In the genomic region with DNA sequence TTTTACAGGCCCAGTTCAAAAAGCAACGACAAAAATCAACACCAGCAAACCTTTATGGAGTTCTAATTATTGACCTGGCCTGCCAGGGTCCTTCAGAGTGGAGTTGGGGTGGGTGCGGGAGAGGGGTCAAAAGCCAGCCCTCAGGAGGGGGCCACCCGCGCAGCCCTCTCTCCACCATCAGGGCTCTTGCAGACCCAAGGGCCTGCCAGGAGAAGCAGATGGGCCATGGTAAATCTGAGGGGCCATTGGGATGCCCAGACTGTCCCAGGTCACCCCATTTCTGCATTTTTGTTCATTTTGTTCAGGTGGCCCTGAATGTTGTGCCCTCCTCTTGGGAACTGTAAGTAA, we compare ENCODE assay signal across 8 cellular contexts.
DNase-seq lines count a peak whose midpoint lies in the region; ATAC-seq and TF ChIP-seq lines count a peak whose summit lies in the region.

No MANE protein-coding gene starts in this region.

- CTCF ChIA-PET in PC-9 (lab: Charles Lee), result interaction anchor here (0.6 to 1.4 kb wide), 3 partner anchors 10 to 1913 kb away, joined by 3 to 5 read pairs (median 3); no protein-coding TSS in a partner anchor

- H3F3A ChIP-seq in PC-9 (ENCODE audit: insufficient read depth, low read depth), result no peaks in the 10 kb centered on the region

- TF ChIP-seq CTCF in PC-9 (conservative IDR thresholded peaks at IDR 0.05), result no peak
- TF ChIP-seq CTCF in epithelial cell of proximal tubule (conservative IDR thresholded peaks at IDR 0.05; ENCODE audit: low read depth, low read length), result no peak
- no peak for TF ChIP-seq CTCF in prostate gland (IDR thresholded peaks at IDR 0.05)
- TF ChIP-seq CTCF in transverse colon (IDR thresholded peaks at IDR 0.05), result no peak

- ATAC-seq in aorta (ENCODE audit: low FRiP score) (no peak), GM18858 (IDR thresholded peaks at IDR 0.05; ENCODE audit: unreplicated experiment) (no peak)

- peaks cover 25% of the 10 kb centered on the region for H3K27me3 ChIP-seq in PC-9 (ENCODE audit: insufficient read depth, low read depth)
- no peaks in the 10 kb centered on the region for H3K27me3 ChIP-seq in prostate gland (replicated peaks; ENCODE audit: insufficient read depth)
- peaks cover 0 to 3% of the 10 kb centered on the region in 2 donors for H3K27me3 ChIP-seq in aorta (ENCODE audit: control insufficient read depth in 1 of 2, insufficient read depth in 2 of 2, low read length in 1 of 2)
- no peaks in the 10 kb centered on the region for H3K27me3 ChIP-seq in transverse colon

- peak overlapping the region; percentile 99 for H2AFZ ChIP-seq in PC-9

- TF ChIP-seq POLR2A in prostate gland (IDR thresholded peaks at IDR 0.05) (no peak), transverse colon (IDR thresholded peaks at IDR 0.05) (no peak)

- WGBS in prostate gland, result 74% methylated on average over 4 of the region's 4 CpGs
- WGBS in aorta, 2 donors, result 58 to 64% methylated on average over 4 of the region's 4 CpGs
- 49% methylated on average over 4 of the region's 4 CpGs; no CpG with 5 or more reads in 1 of the 2 donors for WGBS in transverse colon (ENCODE audit: low coverage in 1 of 2), 2 donors

- H3K36me3 ChIP-seq in PC-9 (ENCODE audit: low read depth), result no peaks in the 10 kb centered on the region
- H3K36me3 ChIP-seq in prostate gland, result no peaks in the 10 kb centered on the region
- H3K36me3 ChIP-seq in aorta (ENCODE audit: control insufficient read depth in 1 of 2, insufficient read depth in 2 of 2, low read length in 1 of 2), result no peaks in the 10 kb centered on the region
- H3K36me3 ChIP-seq in transverse colon, result no peaks in the 10 kb centered on the region

- in situ Hi-C loops in transverse colon (cut with MboI; ENCODE audit: low pct_ligation_motif_present in 1 of 4, low pct_unique_long_range_greater_than_20kb in 1 of 4, low sequenced_read_pairs in 3 of 4), result no loop called here

- no TSS peak for BruUV-seq in PC-9 (replicated peaks; lab: Mats Ljungman, UMichigan)

- peak overlapping the region; percentile 70; the same call in 1 of the 2 replicates for H3K4me3 ChIP-seq in GM08714 (ENCODE audit: low read length)
- peak overlapping the region; percentile 97; the same call in 1 of the 2 replicates for H3K4me3 ChIP-seq in PC-9
- peak overlapping the region; percentile 80 for H3K4me3 ChIP-seq in epithelial cell of proximal tubule (ENCODE audit: low read depth, low read length)
- H3K4me3 ChIP-seq in prostate gland, result peak overlapping the region; percentile 43 to 56
- H3K4me3 ChIP-seq in aorta (ENCODE audit: low read length in 2 of 2), result no peak overlapping the region
- peak overlapping the region in 2 of 4 donors; percentile 56 to 70 for H3K4me3 ChIP-seq in transverse colon

- no peak for TF ChIP-seq EP300 in transverse colon (IDR thresholded peaks at IDR 0.05; ENCODE audit: low read depth)

- intact Hi-C loops in PC-9 (cut with micrococcal nuclease; ENCODE audit: unreplicated experiment) (loop anchor here (1.0 to 2.0 kb wide), 2 partner anchors 31 to 1912 kb away; no protein-coding TSS in a partner anchor), prostate gland (cut with DNase I) (loop anchor here (1.0 kb wide), 1 partner anchor 32 kb away; no protein-coding TSS in a partner anchor), aorta (cut with DNase I) (loop anchor here (1.0 to 2.0 kb wide), 2 partner anchors 31 to 32 kb away; no protein-coding TSS in a partner anchor), transverse colon (cut with DNase I; ENCODE audit: low total_unique reads) (no loop called here)

- H3K27ac ChIP-seq in PC-9 (no peak overlapping the region), prostate gland (no peak overlapping the region), aorta (ENCODE audit: low read depth in 1 of 2, low read length in 2 of 2) (no peak overlapping the region), transverse colon (no peak overlapping the region)

- H3K4me2 ChIP-seq in PC-9, result peak overlapping the region; percentile 100

- no peaks in the 10 kb centered on the region for H3K79me2 ChIP-seq in PC-9 (ENCODE audit: low read depth)

- no peaks in the 10 kb centered on the region for H3K9me2 ChIP-seq in PC-9 (ENCODE audit: insufficient read depth)

- H4K20me1 ChIP-seq in PC-9 (ENCODE audit: insufficient read depth), result no peaks in the 10 kb centered on the region

- no peaks in the 10 kb centered on the region for H3K9me3 ChIP-seq in PC-9 (ENCODE audit: insufficient read depth, low read depth)
- no peaks in the 10 kb centered on the region for H3K9me3 ChIP-seq in prostate gland
- H3K9me3 ChIP-seq in aorta (ENCODE audit: control insufficient read depth, low read length), result no peaks in the 10 kb centered on the region
- no peaks in the 10 kb centered on the region for H3K9me3 ChIP-seq in transverse colon

- POLR2A ChIA-PET in PC-9 (lab: Charles Lee; ENCODE audit: unreplicated experiment), result interaction anchor here (0.6 kb wide), 1 partner anchor 225 kb away, joined by 7 read pairs; no protein-coding TSS in a partner anchor

- no peak for DNase-seq in PC-9
- no peak for DNase-seq in epithelial cell of proximal tubule (ENCODE audit: low read depth)
- DNase-seq in prostate gland (ENCODE audit: low spot score), result no peak
- no peak for DNase-seq in COLO829 (ENCODE audit: low spot score)
- no peak for DNase-seq in aorta
- no peak for DNase-seq in transverse colon

- H3K4me1 ChIP-seq in PC-9 (replicated peaks; ENCODE audit: insufficient read depth) (0 out of 2 replicates have a peak, but pooled peaks cover 6% of the 10 kb centered on the region), prostate gland (replicated peaks) (no peaks in the 10 kb centered on the region), aorta (ENCODE audit: control insufficient read depth in 1 of 2, insufficient read depth in 2 of 2, low read length in 2 of 2) (no peaks in the 10 kb centered on the region), transverse colon (peaks cover 3 to 13% (median 7%) of the 10 kb centered on the region in 4 donors)

Comparison
In these comparisons a context has a peak if more than half of its experiments do, and no peak if none do; other contexts are left out.
1. H3K4me3 ChIP-seq: peak in GM08714 (single experiment), PC-9 (single experiment), epithelial cell of proximal tubule (single experiment) and prostate gland (2 of 2); none in aorta (0 of 2).